In genomic region chr4:145484240-145484846, GRCh38 we compare ENCODE assay signal across 1 cellular context.
TF ChIP-seq lines count a peak whose summit lies in the region.

No MANE protein-coding gene starts in this region.

TF ChIP-seq in SK-N-SH, 30 proteins besides CTCF, POLR2A, EP300 and RAD21 (continued from another document):
- TF ChIP-seq RCOR1 (IDR thresholded peaks at IDR 0.05; ENCODE audit: low read length) = peak; percentile 92
